Comparison of ENCODE assay signal across 17 cellular contexts in genomic region chr5:9452181-9452580, GRCh38.
"Had no signal": no experiment of that assay in that cellular context is flagged by ENCODE, and none has a peak within 500 bp of the region (broad histone marks: within the 10 kb centered on the region; RNA-seq: fewer than 3 reads in every experiment).

No MANE protein-coding gene starts in this region.

- H3K27me3 ChIP-seq: stomach, testis, vagina had no signal

- DNase-seq: activated CD4-positive, alpha-beta T cell treated with anti-CD3 and anti-CD28 coated beads for 48 hours; activated CD8-positive, alpha-beta memory T cell treated with anti-CD3 and anti-CD28 coated beads, Interleukin-2, amount 10 ng/mL, durations not matched to agents 7 days and 5 days; activated CD8-positive, alpha-beta T cell treated with anti-CD3 and anti-CD28 coated beads for 36 hours; aorta; cerebellar nuclear complex; occipital lobe; small intestine; stimulated activated CD4-positive, alpha-beta T cell treated with anti-CD3 and anti-CD28 coated beads, Interleukin-15, amount 100 ng/mL, for 24 hours; stomach; testis had no signal

- H3K4me1 ChIP-seq: stomach, testis had no signal

- H3K27ac ChIP-seq: coronary artery, epithelial cell of prostate, stomach, testis, vagina had no signal

- H3K27ac Mint-ChIP-seq: activated CD8-positive, alpha-beta memory T cell treated with anti-CD3 and anti-CD28 coated beads, Interleukin-2, amount 10 ng/mL, durations not matched to agents 7 days and 5 days; activated CD8-positive, alpha-beta T cell treated with anti-CD3 and anti-CD28 coated beads for 36 hours; activated naive CD4-positive, alpha-beta T cell treated with anti-CD3 and anti-CD28 coated beads, Interleukin-2, amount 50 U/mL, for 72 hours; stimulated activated memory B cell treated with anti-CD40 and anti-IgM and Interleukin-4, amounts not matched to agents 10 μg/mL and 1 μg/mL and 100 μg/mL, for 72 hours; type B pancreatic cell had no signal

- H3K4me3 ChIP-seq: coronary artery, stomach, testis, vagina had no signal

- ATAC-seq: activated CD8-positive, alpha-beta memory T cell treated with anti-CD3 and anti-CD28 coated beads, Interleukin-2, amount 10 ng/mL, durations not matched to agents 7 days and 5 days; activated CD8-positive, alpha-beta T cell treated with anti-CD3 and anti-CD28 coated beads for 36 hours; activated naive CD4-positive, alpha-beta T cell treated with anti-CD3 and anti-CD28 coated beads, Interleukin-2, amount 50 U/mL, for 72 hours; sciatic nerve; stimulated activated memory B cell treated with anti-CD40 and anti-IgM and Interleukin-4, amounts not matched to agents 10 μg/mL and 1 μg/mL and 100 μg/mL, for 72 hours had no signal

- H3K36me3 Mint-ChIP-seq: activated CD8-positive, alpha-beta memory T cell treated with anti-CD3 and anti-CD28 coated beads, Interleukin-2, amount 10 ng/mL, durations not matched to agents 7 days and 5 days; stimulated activated memory B cell treated with anti-CD40 and anti-IgM and Interleukin-4, amounts not matched to agents 10 μg/mL and 1 μg/mL and 100 μg/mL, for 72 hours had no signal

- H3K4me3 Mint-ChIP-seq: activated CD8-positive, alpha-beta memory T cell treated with anti-CD3 and anti-CD28 coated beads, Interleukin-2, amount 10 ng/mL, durations not matched to agents 7 days and 5 days; activated CD8-positive, alpha-beta T cell treated with anti-CD3 and anti-CD28 coated beads for 36 hours; stimulated activated memory B cell treated with anti-CD40 and anti-IgM and Interleukin-4, amounts not matched to agents 10 μg/mL and 1 μg/mL and 100 μg/mL, for 72 hours; type B pancreatic cell had no signal

- H3K36me3 ChIP-seq: stomach, vagina had no signal

- H3K4me1 Mint-ChIP-seq: activated CD8-positive, alpha-beta memory T cell treated with anti-CD3 and anti-CD28 coated beads, Interleukin-2, amount 10 ng/mL, durations not matched to agents 7 days and 5 days; stimulated activated memory B cell treated with anti-CD40 and anti-IgM and Interleukin-4, amounts not matched to agents 10 μg/mL and 1 μg/mL and 100 μg/mL, for 72 hours had no signal

- H3K9me3 ChIP-seq: testis, vagina had no signal

- H3K27me3 Mint-ChIP-seq: activated CD8-positive, alpha-beta memory T cell treated with anti-CD3 and anti-CD28 coated beads, Interleukin-2, amount 10 ng/mL, durations not matched to agents 7 days and 5 days; activated CD8-positive, alpha-beta T cell treated with anti-CD3 and anti-CD28 coated beads for 36 hours; stimulated activated memory B cell treated with anti-CD40 and anti-IgM and Interleukin-4, amounts not matched to agents 10 μg/mL and 1 μg/mL and 100 μg/mL, for 72 hours; type B pancreatic cell had no signal
